9 cellular contexts compared by ENCODE assay signal in the genomic region with DNA sequence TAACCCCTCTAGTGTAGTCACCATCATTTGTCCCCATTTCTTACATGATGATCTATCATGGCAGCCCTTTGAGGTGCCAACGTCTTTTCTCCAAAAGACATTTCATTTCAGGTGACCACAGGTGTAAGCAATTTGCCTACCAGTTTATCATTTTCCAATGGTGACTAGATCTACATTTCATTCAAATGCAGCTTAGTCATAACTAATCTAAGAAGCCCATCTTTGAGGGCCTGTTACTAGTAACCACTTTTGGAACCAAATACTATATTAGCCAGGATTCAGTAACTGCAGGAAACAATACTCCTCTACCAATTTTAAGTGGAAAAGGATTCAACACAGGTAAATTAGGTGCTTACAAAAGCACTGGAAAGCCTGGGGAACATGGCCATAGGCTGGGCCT. TPM values are rescaled to one million over a fixed set of nuclear protein-coding genes. Genes with fewer than 3 reads are reported as not detected.
"Had no signal": no experiment of that assay in that cellular context is flagged by ENCODE, and none has a peak within 500 bp of the region (broad histone marks: within the 10 kb centered on the region; RNA-seq: fewer than 3 reads in every experiment).

No MANE protein-coding gene starts in this region.

- H3K4me3 ChIP-seq: GM12878 had no signal

- ATAC-seq: GM12878 had no signal

- DNase-seq: GDM1, GF-D8 had no signal

- FAIRE-seq: G401.6, GM12878, GM12891, GM12892, GM18507, GM19239 had no signal

RNA-seq across cellular contexts. Expression of gene HPCA, which starts 45.5 kb away (rescaled TPM):
- total RNA-seq: G401, GM12878 had no signal
